24 cellular contexts compared by ENCODE assay signal in genomic region chr5:133322743-133323142, GRCh38.
DNase-seq lines count a peak whose midpoint lies in the region; ATAC-seq, FAIRE-seq and TF ChIP-seq lines count a peak whose summit lies in the region.
"Had no signal": no experiment of that assay in that cellular context is flagged by ENCODE, and none has a peak within 500 bp of the region (broad histone marks: within the 10 kb centered on the region; RNA-seq: fewer than 3 reads in every experiment).

No MANE protein-coding gene starts in this region.

- H3K9me1 ChIP-seq in IMR-90 (ENCODE audit: insufficient read depth, low read length) = no peaks in the 10 kb centered on the region

- POLR2A ChIA-PET in IMR-90 (lab: Charles Lee; ENCODE audit: unreplicated experiment) = no interaction called here

- peaks cover 2% of the 10 kb centered on the region for H3K27me3 Mint-ChIP-seq in activated T-helper 1 cell treated with anti-CD3 and anti-CD28 coated beads, Interleukin-12 subunit alpha, Interleukin-12 subunit beta, Interleukin-2, Interleukin-4 antibody, amounts not matched to agents 30 ng/mL and 10 ng/mL and 1 ng/mL, durations not matched to agents 14 hours and 24 hours and 36 hours (ENCODE audit: insufficient read depth)

- no peak overlapping the region for H4K91ac ChIP-seq in IMR-90 (ENCODE audit: insufficient read depth, low read depth, low read length)

- CTCF ChIA-PET in IMR-90 (lab: Yijun Ruan, JAX) = no interaction called here

- H3K9ac ChIP-seq in IMR-90 (ENCODE audit: low read depth, low read length) = no peak overlapping the region
- no peak overlapping the region for H3K9ac ChIP-seq in kidney (ENCODE audit: low read length in 2 of 2)
- H3K9ac ChIP-seq: BLaER1 had no signal

- no peak overlapping the region for H3K56ac ChIP-seq in IMR-90 (ENCODE audit: extremely low read depth, insufficient read depth, low read length)

- dilution Hi-C loops in IMR-90 (cut with HindIII; ENCODE audit: low sequenced_read_pairs, unreplicated experiment) = no loop called here

- H3K4me2 ChIP-seq in IMR-90 (ENCODE audit: low read depth, low read length) = no peak overlapping the region
- H3K4me2 ChIP-seq: A549, BLaER1 had no signal

- no peak overlapping the region for H2AFZ ChIP-seq in IMR-90 (replicated peaks; ENCODE audit: low read length, poor library complexity)

- H2BK15ac ChIP-seq in IMR-90 (ENCODE audit: low read depth, low read length) = no peak overlapping the region

- H3K4me3 Mint-ChIP-seq in activated T-helper 1 cell treated with anti-CD3 and anti-CD28 coated beads, Interleukin-12 subunit alpha, Interleukin-12 subunit beta, Interleukin-2, Interleukin-4 antibody, amounts not matched to agents 30 ng/mL and 10 ng/mL and 1 ng/mL, durations not matched to agents 14 hours and 24 hours and 36 hours = no peak overlapping the region
- H3K4me3 Mint-ChIP-seq: CD4-positive, alpha-beta memory T cell had no signal

- TF ChIP-seq POLR2A in IMR-90 (IDR thresholded peaks at IDR 0.05; ENCODE audit: low read depth, low read length) = no peak

- H3K36me3 ChIP-seq in IMR-90 (ENCODE audit: control insufficient read depth, insufficient read depth, low read length) (no peaks in the 10 kb centered on the region), kidney (ENCODE audit: control insufficient read depth in 1 of 2, insufficient read depth in 2 of 2, low read length in 2 of 2) (no peaks in the 10 kb centered on the region)
- H3K36me3 ChIP-seq: BLaER1 had no signal

- H3K4me1 Mint-ChIP-seq in activated T-helper 1 cell treated with anti-CD3 and anti-CD28 coated beads, Interleukin-12 subunit alpha, Interleukin-12 subunit beta, Interleukin-2, Interleukin-4 antibody, amounts not matched to agents 30 ng/mL and 10 ng/mL and 1 ng/mL, durations not matched to agents 14 hours and 24 hours and 36 hours (ENCODE audit: low read depth) = peaks cover 21% of the 10 kb centered on the region

- H3K79me1 ChIP-seq in IMR-90 (ENCODE audit: low read depth in 1 of 2, low read length in 2 of 2) = no peaks in the 10 kb centered on the region

- no peaks in the 10 kb centered on the region for H3K9me3 ChIP-seq in IMR-90 (ENCODE audit: control insufficient read depth, insufficient read depth, low read length)
- no peaks in the 10 kb centered on the region for H3K9me3 ChIP-seq in kidney (ENCODE audit: control insufficient read depth in 1 of 2, low read length in 2 of 2)
- H3K9me3 ChIP-seq: A549, BLaER1 had no signal

- no TSS peak for BruUV-seq in IMR-90 (replicated peaks; lab: Mats Ljungman, UMichigan)

- ATAC-seq in IMR-90 (ENCODE audit: low read depth) (peak; percentile 35; the same call in 1 of the 2 replicates), GM19397 (IDR thresholded peaks at IDR 0.05; ENCODE audit: unreplicated experiment) (no peak), HG02623 (IDR thresholded peaks at IDR 0.05; ENCODE audit: unreplicated experiment) (no peak)
- ATAC-seq: A549, PC-3 had no signal

- no peak overlapping the region for H4K5ac ChIP-seq in IMR-90 (ENCODE audit: low read depth, low read length)

- H2BK120ac ChIP-seq in IMR-90 (ENCODE audit: low read depth, low read length) = no peak overlapping the region

- H3K27ac Mint-ChIP-seq in activated T-helper 1 cell treated with anti-CD3 and anti-CD28 coated beads, Interleukin-12 subunit alpha, Interleukin-12 subunit beta, Interleukin-2, Interleukin-4 antibody, amounts not matched to agents 30 ng/mL and 10 ng/mL and 1 ng/mL, durations not matched to agents 14 hours and 24 hours and 36 hours = peak overlapping the region; percentile 67
- H3K27ac Mint-ChIP-seq: IgD-negative memory B cell had no signal

- H3K4me1 ChIP-seq in IMR-90 (ENCODE audit: control insufficient read depth, insufficient read depth, low read length) (no peaks in the 10 kb centered on the region), kidney (ENCODE audit: control insufficient read depth in 1 of 2, insufficient read depth in 1 of 2, low read depth in 1 of 2, low read length in 2 of 2) (no peaks in the 10 kb centered on the region)
- H3K4me1 ChIP-seq: A549 had no signal

- no peak overlapping the region for H2BK5ac ChIP-seq in IMR-90 (ENCODE audit: low read depth, low read length, poor library complexity, severe bottlenecking)

- H3K4ac ChIP-seq in IMR-90 (ENCODE audit: low read depth, low read length) = no peak overlapping the region

- H2BK20ac ChIP-seq in IMR-90 (ENCODE audit: low read depth, low read length) = no peak overlapping the region

- TF ChIP-seq CTCF in IMR-90 (conservative IDR thresholded peaks at IDR 0.05; ENCODE audit: low read depth, low read length) = no peak
- TF ChIP-seq CTCF in kidney (IDR thresholded peaks at IDR 0.05; ENCODE audit: borderline replicate concordance, extremely low read depth, insufficient read depth) = no peak

- intact Hi-C loops in IMR-90 (cut with micrococcal nuclease) (no loop called here), kidney (cut with DNase I) (no loop called here)
- intact Hi-C loops in activated T-helper 1 cell treated with anti-CD3 and anti-CD28 coated beads, Interleukin-12 subunit alpha, Interleukin-12 subunit beta, Interleukin-2, Interleukin-4 antibody, amounts not matched to agents 30 ng/mL and 10 ng/mL and 1 ng/mL, durations not matched to agents 14 hours and 24 hours and 36 hours (cut with micrococcal nuclease) = loop anchor here (1.0 to 5.0 kb wide), 2 partner anchors 10 to 75 kb away; no protein-coding TSS in a partner anchor

- in situ Hi-C loops in IMR-90 (cut with MboI; ENCODE audit: low sequenced_read_pairs) = no loop called here

- H3K23ac ChIP-seq in IMR-90 (ENCODE audit: low read depth, low read length) = no peak overlapping the region

- H3K14ac ChIP-seq in IMR-90 (replicated peaks; ENCODE audit: low read depth, low read length) = no peak overlapping the region

- FAIRE-seq in kidney (lab: Jason Lieb, UNC) = no peak
- FAIRE-seq: A549 had no signal

- H3K4me3 ChIP-seq in IMR-90 (ENCODE audit: insufficient read depth, low read depth, low read length) = no peak overlapping the region
- no peak overlapping the region for H3K4me3 ChIP-seq in kidney (ENCODE audit: low read length in 2 of 2)
- H3K4me3 ChIP-seq: A549, BLaER1 had no signal

- peaks cover 27% of the 10 kb centered on the region for H3K27me3 ChIP-seq in IMR-90 (ENCODE audit: control insufficient read depth, insufficient read depth, low read length)
- H3K27me3 ChIP-seq: BLaER1 had no signal

- 0% methylated on average over 2 of the region's 5 CpGs; no CpG with 5 or more reads in 1 of the 2 experiments for WGBS in IMR-90 (ENCODE audit: extremely low coverage in 2 of 2, insufficient read length in 1 of 2), 2 experiments

- no peak overlapping the region for H4K8ac ChIP-seq in IMR-90 (ENCODE audit: low read depth in 2 of 2, low read length in 2 of 2)

- no peaks in the 10 kb centered on the region for H3K9me3 Mint-ChIP-seq in activated T-helper 1 cell treated with anti-CD3 and anti-CD28 coated beads, Interleukin-12 subunit alpha, Interleukin-12 subunit beta, Interleukin-2, Interleukin-4 antibody, amounts not matched to agents 30 ng/mL and 10 ng/mL and 1 ng/mL, durations not matched to agents 14 hours and 24 hours and 36 hours
- H3K9me3 Mint-ChIP-seq: CD4-positive, alpha-beta memory T cell; IgD-negative memory B cell had no signal

- DNase-seq in EH (ENCODE audit: low read depth) (peak; percentile 6), IMR-90 (peak; percentile 9), kidney (peak; percentile 16), kidney tubule cell (ENCODE audit: low spot score) (no peak), NCI-H345 treated with DMSO at 0.1 percent for 48 hours (lab: John Stamatoyannopoulos, UW; ENCODE audit: unreplicated experiment) (no peak)
- no peak for DNase-seq in activated T-helper 1 cell treated with anti-CD3 and anti-CD28 coated beads, Interleukin-12 subunit alpha, Interleukin-12 subunit beta, Interleukin-2, Interleukin-4 antibody, amounts not matched to agents 30 ng/mL and 10 ng/mL and 1 ng/mL, durations not matched to agents 14 hours and 24 hours and 36 hours (ENCODE audit: low spot score)
- DNase-seq: CD4-positive, alpha-beta memory T cell; DMS153; GF-D8; GOT3; NCI-H1092 treated with DMSO at 0.1 percent for 48 hours; NCI-H146; NCI-H2081 treated with DMSO at 0.1 percent for 48 hours; NCI-H510A treated with DMSO at 0.1 percent for 48 hours; NCI-H774; PC-3; SIG-M5 had no signal

- no peak for TF ChIP-seq RAD21 in IMR-90 (IDR thresholded peaks at IDR 0.05; ENCODE audit: low read length)

- no peaks in the 10 kb centered on the region for H4K20me1 ChIP-seq in IMR-90 (ENCODE audit: insufficient read depth, low read length)
- H4K20me1 ChIP-seq: BLaER1 had no signal

- no peak overlapping the region for H3K27ac ChIP-seq in IMR-90 (ENCODE audit: insufficient read depth, low read length)
- no peak overlapping the region for H3K27ac ChIP-seq in kidney (ENCODE audit: low read depth in 2 of 2, low read length in 2 of 2)
- H3K27ac ChIP-seq: A549, BLaER1, HL-60, RWPE1 had no signal

- H2AK9ac ChIP-seq in IMR-90 (replicated peaks; ENCODE audit: low read depth, low read length, poor library complexity) = no peak overlapping the region

- H3K36me3 Mint-ChIP-seq in activated T-helper 1 cell treated with anti-CD3 and anti-CD28 coated beads, Interleukin-12 subunit alpha, Interleukin-12 subunit beta, Interleukin-2, Interleukin-4 antibody, amounts not matched to agents 30 ng/mL and 10 ng/mL and 1 ng/mL, durations not matched to agents 14 hours and 24 hours and 36 hours (ENCODE audit: low read depth) = no peaks in the 10 kb centered on the region
- H3K36me3 Mint-ChIP-seq: CD4-positive, alpha-beta memory T cell; IgD-negative memory B cell had no signal

- H3K18ac ChIP-seq in IMR-90 (ENCODE audit: low read depth, low read length) = no peak overlapping the region

- H2AK5ac ChIP-seq in IMR-90 (ENCODE audit: low read depth, low read length) = no peak overlapping the region

TF ChIP-seq in IMR-90, 13 proteins besides CTCF, POLR2A, EP300 and RAD21 (continues in another document):
- no peak for TF ChIP-seq MAFK (IDR thresholded peaks at IDR 0.05; ENCODE audit: low read depth, low read length)
- TF ChIP-seq RCOR1 (IDR thresholded peaks at IDR 0.05; ENCODE audit: insufficient replicate concordance, low read length) = no peak
- no peak for TF ChIP-seq SMC3 (IDR thresholded peaks at IDR 0.05; ENCODE audit: low read depth, low read length)
- TF ChIP-seq CHD1 (IDR thresholded peaks at IDR 0.05; ENCODE audit: low read depth, low read length) = no peak
- TF ChIP-seq BHLHE40 (IDR thresholded peaks at IDR 0.05; ENCODE audit: low read depth, low read length) = no peak
- no peak for TF ChIP-seq FOS (IDR thresholded peaks at IDR 0.05; ENCODE audit: low read depth, low read length)
- TF ChIP-seq MXI1 (IDR thresholded peaks at IDR 0.05; ENCODE audit: borderline replicate concordance, low read depth, low read length) = no peak
- no peak for TF ChIP-seq CEBPB (IDR thresholded peaks at IDR 0.05; ENCODE audit: low read depth, low read length)
- TF ChIP-seq USF2 (IDR thresholded peaks at IDR 0.05; ENCODE audit: low read depth, low read length) = no peak

Comparison
In these comparisons a context has a peak if more than half of its experiments do, and no peak if none do; other contexts are left out.
1. DNase-seq: peak in EH (single experiment), IMR-90 (single experiment) and kidney (single experiment); none in activated T-helper 1 cell treated with anti-CD3 and anti-CD28 coated beads, Interleukin-12 subunit alpha, Interleukin-12 subunit beta, Interleukin-2, Interleukin-4 antibody, amounts not matched to agents 30 ng/mL and 10 ng/mL and 1 ng/mL, durations not matched to agents 14 hours and 24 hours and 36 hours (single experiment), kidney tubule cell (single experiment) and NCI-H345 treated with DMSO at 0.1 percent for 48 hours (single experiment).